20 cellular contexts compared by ENCODE assay signal in the genomic region with DNA sequence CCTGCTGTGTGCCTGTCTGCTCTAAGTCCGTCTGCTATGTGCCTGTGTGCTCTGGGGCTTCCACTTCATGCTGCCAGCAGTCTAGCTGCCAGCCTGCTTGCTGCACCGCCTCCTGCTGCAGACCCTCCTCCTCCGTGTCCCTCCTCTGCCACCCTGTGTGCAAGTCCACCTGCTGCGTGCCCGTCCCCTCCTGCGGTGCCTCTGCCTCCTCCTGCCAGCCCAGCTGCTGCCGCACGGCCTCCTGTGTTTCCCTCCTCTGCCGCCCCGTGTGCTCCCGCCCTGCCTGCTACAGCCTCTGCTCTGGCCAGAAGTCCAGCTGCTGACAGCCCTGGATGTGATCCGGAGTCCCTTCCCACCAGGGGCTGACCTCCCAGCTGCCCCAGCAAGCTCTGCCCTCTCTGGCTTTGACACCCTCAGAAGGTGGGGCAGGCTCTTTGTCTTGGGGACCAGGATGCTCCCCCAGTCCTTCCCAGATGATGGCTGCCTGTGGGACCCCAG. TPM values are rescaled to one million over a fixed set of nuclear protein-coding genes. Genes with fewer than 3 reads are reported as not detected.
"Had no signal": no experiment of that assay in that cellular context is flagged by ENCODE, and none has a peak within 500 bp of the region (broad histone marks: within the 10 kb centered on the region; RNA-seq: fewer than 3 reads in every experiment).

No MANE protein-coding gene starts in this region.

RNA-seq across cellular contexts. Expression of a gene that starts 0.7 kb away (rescaled TPM):
- total RNA-seq: chondrocyte; dorsolateral prefrontal cortex; esophagus mucosa; fibroblast of lung; frontal cortex; glomerular endothelial cell; heart right ventricle; mammary epithelial cell; mesenteric fat pad; mononuclear cell; naive thymus-derived CD4-positive, alpha-beta T cell; ovary; posterior vena cava; right atrium auricular region; stomach; thoracic aorta; transverse colon; uterus had no signal
- polyA plus RNA-seq: fibroblast of lung; heart right ventricle; mammary epithelial cell; naive thymus-derived CD4-positive, alpha-beta T cell; ovary; small intestine; stomach had no signal

RNA-seq across cellular contexts. Expression of a gene that starts 8.3 kb away (rescaled TPM):
- total RNA-seq: chondrocyte; dorsolateral prefrontal cortex; esophagus mucosa; fibroblast of lung; frontal cortex; glomerular endothelial cell; heart right ventricle; mammary epithelial cell; mesenteric fat pad; mononuclear cell; naive thymus-derived CD4-positive, alpha-beta T cell; ovary; posterior vena cava; right atrium auricular region; stomach; thoracic aorta; transverse colon; uterus had no signal
- polyA plus RNA-seq: fibroblast of lung; heart right ventricle; mammary epithelial cell; naive thymus-derived CD4-positive, alpha-beta T cell; ovary; small intestine; stomach had no signal

RNA-seq across cellular contexts. Expression of a gene that starts 11.0 kb away (rescaled TPM):
- total RNA-seq: chondrocyte; dorsolateral prefrontal cortex; esophagus mucosa; fibroblast of lung; frontal cortex; glomerular endothelial cell; heart right ventricle; mammary epithelial cell; mesenteric fat pad; mononuclear cell; naive thymus-derived CD4-positive, alpha-beta T cell; ovary; posterior vena cava; right atrium auricular region; stomach; thoracic aorta; transverse colon; uterus had no signal
- polyA plus RNA-seq: fibroblast of lung; heart right ventricle; mammary epithelial cell; naive thymus-derived CD4-positive, alpha-beta T cell; ovary; small intestine; stomach had no signal

RNA-seq across cellular contexts. Expression of a gene that starts 16.6 kb away (rescaled TPM):
- total RNA-seq: chondrocyte; dorsolateral prefrontal cortex; esophagus mucosa; fibroblast of lung; frontal cortex; glomerular endothelial cell; heart right ventricle; lower leg skin; mammary epithelial cell; mesenteric fat pad; mononuclear cell; naive thymus-derived CD4-positive, alpha-beta T cell; ovary; posterior vena cava; right atrium auricular region; stomach; thoracic aorta; transverse colon; uterus had no signal
- polyA plus RNA-seq: fibroblast of lung; heart right ventricle; mammary epithelial cell; naive thymus-derived CD4-positive, alpha-beta T cell; ovary; small intestine; stomach had no signal

RNA-seq across cellular contexts. Expression of a gene that starts 19.8 kb away (rescaled TPM):
- total RNA-seq: chondrocyte, dorsolateral prefrontal cortex, esophagus mucosa, fibroblast of lung, frontal cortex, glomerular endothelial cell, heart right ventricle, mammary epithelial cell, mesenteric fat pad, mononuclear cell, ovary, posterior vena cava, right atrium auricular region, stomach, thoracic aorta, transverse colon, uterus had no signal
- polyA plus RNA-seq: fibroblast of lung; heart right ventricle; mammary epithelial cell; naive thymus-derived CD4-positive, alpha-beta T cell; ovary; small intestine; stomach had no signal
